2 cellular contexts compared by ENCODE assay signal in the genomic region with DNA sequence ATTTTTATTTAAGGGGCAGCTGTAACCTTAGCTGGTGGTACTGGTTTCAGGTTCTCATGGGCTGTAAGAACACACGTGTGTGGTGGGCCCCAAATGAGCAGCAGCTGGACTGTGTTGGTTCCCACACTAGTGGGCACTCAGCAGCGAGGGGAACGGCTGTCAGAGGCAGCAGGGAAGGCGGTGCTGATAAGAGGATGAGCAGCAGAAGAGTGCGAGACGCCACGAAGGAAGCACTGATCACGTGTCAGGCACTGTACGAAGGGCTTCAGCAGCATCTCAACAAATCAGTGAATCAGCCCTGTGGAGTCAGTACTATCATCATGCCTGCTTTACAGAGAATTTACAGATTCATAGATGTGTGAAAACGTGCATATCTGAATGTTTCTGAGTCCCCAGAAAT.
TF ChIP-seq lines count a peak whose summit lies in the region.

No MANE protein-coding gene starts in this region.

TF ChIP-seq in K562, 482 proteins besides CTCF, POLR2A, EP300 and RAD21 (continues in another document):
- TF ChIP-seq ZBTB8A (IDR thresholded peaks at IDR 0.05; ENCODE audit: partially characterized antibody) (no peak), KDM1A (IDR thresholded peaks at IDR 0.05) (0 out of 4 replicates have a peak, but pooled peaks of 1 of the 2 experiments have one; percentile 11), RAD51 (IDR thresholded peaks at IDR 0.05; ENCODE audit: borderline replicate concordance, low read depth) (peak; percentile 72), RCOR1 (IDR thresholded peaks at IDR 0.05; ENCODE audit: borderline replicate concordance in 1 of 2, low read depth in 2 of 2, low read length in 2 of 2) (peak in 1 of 2 experiments; percentile 52; a peak in 1 of 4 replicates), L3MBTL2 (IDR thresholded peaks at IDR 0.05) (peak; percentile 82), ZNF263 (CRISPR knock-in tag; IDR thresholded peaks at IDR 0.05; ENCODE audit: borderline replicate concordance) (no peak)
- TF ChIP-seq, protein P1, sequence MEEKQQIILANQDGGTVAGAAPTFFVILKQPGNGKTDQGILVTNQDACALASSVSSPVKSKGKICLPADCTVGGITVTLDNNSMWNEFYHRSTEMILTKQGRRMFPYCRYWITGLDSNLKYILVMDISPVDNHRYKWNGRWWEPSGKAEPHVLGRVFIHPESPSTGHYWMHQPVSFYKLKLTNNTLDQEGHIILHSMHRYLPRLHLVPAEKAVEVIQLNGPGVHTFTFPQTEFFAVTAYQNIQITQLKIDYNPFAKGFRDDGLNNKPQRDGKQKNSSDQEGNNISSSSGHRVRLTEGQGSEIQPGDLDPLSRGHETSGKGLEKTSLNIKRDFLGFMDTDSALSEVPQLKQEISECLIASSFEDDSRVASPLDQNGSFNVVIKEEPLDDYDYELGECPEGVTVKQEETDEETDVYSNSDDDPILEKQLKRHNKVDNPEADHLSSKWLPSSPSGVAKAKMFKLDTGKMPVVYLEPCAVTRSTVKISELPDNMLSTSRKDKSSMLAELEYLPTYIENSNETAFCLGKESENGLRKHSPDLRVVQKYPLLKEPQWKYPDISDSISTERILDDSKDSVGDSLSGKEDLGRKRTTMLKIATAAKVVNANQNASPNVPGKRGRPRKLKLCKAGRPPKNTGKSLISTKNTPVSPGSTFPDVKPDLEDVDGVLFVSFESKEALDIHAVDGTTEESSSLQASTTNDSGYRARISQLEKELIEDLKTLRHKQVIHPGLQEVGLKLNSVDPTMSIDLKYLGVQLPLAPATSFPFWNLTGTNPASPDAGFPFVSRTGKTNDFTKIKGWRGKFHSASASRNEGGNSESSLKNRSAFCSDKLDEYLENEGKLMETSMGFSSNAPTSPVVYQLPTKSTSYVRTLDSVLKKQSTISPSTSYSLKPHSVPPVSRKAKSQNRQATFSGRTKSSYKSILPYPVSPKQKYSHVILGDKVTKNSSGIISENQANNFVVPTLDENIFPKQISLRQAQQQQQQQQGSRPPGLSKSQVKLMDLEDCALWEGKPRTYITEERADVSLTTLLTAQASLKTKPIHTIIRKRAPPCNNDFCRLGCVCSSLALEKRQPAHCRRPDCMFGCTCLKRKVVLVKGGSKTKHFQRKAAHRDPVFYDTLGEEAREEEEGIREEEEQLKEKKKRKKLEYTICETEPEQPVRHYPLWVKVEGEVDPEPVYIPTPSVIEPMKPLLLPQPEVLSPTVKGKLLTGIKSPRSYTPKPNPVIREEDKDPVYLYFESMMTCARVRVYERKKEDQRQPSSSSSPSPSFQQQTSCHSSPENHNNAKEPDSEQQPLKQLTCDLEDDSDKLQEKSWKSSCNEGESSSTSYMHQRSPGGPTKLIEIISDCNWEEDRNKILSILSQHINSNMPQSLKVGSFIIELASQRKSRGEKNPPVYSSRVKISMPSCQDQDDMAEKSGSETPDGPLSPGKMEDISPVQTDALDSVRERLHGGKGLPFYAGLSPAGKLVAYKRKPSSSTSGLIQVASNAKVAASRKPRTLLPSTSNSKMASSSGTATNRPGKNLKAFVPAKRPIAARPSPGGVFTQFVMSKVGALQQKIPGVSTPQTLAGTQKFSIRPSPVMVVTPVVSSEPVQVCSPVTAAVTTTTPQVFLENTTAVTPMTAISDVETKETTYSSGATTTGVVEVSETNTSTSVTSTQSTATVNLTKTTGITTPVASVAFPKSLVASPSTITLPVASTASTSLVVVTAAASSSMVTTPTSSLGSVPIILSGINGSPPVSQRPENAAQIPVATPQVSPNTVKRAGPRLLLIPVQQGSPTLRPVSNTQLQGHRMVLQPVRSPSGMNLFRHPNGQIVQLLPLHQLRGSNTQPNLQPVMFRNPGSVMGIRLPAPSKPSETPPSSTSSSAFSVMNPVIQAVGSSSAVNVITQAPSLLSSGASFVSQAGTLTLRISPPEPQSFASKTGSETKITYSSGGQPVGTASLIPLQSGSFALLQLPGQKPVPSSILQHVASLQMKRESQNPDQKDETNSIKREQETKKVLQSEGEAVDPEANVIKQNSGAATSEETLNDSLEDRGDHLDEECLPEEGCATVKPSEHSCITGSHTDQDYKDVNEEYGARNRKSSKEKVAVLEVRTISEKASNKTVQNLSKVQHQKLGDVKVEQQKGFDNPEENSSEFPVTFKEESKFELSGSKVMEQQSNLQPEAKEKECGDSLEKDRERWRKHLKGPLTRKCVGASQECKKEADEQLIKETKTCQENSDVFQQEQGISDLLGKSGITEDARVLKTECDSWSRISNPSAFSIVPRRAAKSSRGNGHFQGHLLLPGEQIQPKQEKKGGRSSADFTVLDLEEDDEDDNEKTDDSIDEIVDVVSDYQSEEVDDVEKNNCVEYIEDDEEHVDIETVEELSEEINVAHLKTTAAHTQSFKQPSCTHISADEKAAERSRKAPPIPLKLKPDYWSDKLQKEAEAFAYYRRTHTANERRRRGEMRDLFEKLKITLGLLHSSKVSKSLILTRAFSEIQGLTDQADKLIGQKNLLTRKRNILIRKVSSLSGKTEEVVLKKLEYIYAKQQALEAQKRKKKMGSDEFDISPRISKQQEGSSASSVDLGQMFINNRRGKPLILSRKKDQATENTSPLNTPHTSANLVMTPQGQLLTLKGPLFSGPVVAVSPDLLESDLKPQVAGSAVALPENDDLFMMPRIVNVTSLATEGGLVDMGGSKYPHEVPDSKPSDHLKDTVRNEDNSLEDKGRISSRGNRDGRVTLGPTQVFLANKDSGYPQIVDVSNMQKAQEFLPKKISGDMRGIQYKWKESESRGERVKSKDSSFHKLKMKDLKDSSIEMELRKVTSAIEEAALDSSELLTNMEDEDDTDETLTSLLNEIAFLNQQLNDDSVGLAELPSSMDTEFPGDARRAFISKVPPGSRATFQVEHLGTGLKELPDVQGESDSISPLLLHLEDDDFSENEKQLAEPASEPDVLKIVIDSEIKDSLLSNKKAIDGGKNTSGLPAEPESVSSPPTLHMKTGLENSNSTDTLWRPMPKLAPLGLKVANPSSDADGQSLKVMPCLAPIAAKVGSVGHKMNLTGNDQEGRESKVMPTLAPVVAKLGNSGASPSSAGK (IDR thresholded peaks at IDR 0.05), result peak; percentile 62
- TF ChIP-seq, protein P2, sequence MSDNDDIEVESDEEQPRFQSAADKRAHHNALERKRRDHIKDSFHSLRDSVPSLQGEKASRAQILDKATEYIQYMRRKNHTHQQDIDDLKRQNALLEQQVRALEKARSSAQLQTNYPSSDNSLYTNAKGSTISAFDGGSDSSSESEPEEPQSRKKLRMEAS (CRISPR knock-in tag; IDR thresholded peaks at IDR 0.05), result no peak
- TF ChIP-seq, protein P3, sequence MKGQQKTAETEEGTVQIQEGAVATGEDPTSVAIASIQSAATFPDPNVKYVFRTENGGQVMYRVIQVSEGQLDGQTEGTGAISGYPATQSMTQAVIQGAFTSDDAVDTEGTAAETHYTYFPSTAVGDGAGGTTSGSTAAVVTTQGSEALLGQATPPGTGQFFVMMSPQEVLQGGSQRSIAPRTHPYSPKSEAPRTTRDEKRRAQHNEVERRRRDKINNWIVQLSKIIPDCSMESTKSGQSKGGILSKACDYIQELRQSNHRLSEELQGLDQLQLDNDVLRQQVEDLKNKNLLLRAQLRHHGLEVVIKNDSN (CRISPR knock-in tag; IDR thresholded peaks at IDR 0.05), result peak; percentile 64
- TF ChIP-seq, protein P4, sequence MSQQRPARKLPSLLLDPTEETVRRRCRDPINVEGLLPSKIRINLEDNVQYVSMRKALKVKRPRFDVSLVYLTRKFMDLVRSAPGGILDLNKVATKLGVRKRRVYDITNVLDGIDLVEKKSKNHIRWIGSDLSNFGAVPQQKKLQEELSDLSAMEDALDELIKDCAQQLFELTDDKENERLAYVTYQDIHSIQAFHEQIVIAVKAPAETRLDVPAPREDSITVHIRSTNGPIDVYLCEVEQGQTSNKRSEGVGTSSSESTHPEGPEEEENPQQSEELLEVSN (IDR thresholded peaks at IDR 0.05; ENCODE audit: borderline replicate concordance in 1 of 2, extremely low read depth in 1 of 2, insufficient read depth in 1 of 2, insufficient read length in 1 of 2, low read depth in 1 of 2, low read length in 1 of 2, poor library complexity in 1 of 2, severe bottlenecking in 1 of 2), result peak in 1 of 2 experiments; percentile 51

TF ChIP-seq in WTC11, 78 proteins besides CTCF, POLR2A, EP300 and RAD21:
- TF ChIP-seq ZNF232 (CRISPR knock-in tag; IDR thresholded peaks at IDR 0.05), result no peak
- TF ChIP-seq, protein P5, sequence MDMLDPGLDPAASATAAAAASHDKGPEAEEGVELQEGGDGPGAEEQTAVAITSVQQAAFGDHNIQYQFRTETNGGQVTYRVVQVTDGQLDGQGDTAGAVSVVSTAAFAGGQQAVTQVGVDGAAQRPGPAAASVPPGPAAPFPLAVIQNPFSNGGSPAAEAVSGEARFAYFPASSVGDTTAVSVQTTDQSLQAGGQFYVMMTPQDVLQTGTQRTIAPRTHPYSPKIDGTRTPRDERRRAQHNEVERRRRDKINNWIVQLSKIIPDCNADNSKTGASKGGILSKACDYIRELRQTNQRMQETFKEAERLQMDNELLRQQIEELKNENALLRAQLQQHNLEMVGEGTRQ (CRISPR knock-in tag; IDR thresholded peaks at IDR 0.05), result no peak
- TF ChIP-seq, protein P6, sequence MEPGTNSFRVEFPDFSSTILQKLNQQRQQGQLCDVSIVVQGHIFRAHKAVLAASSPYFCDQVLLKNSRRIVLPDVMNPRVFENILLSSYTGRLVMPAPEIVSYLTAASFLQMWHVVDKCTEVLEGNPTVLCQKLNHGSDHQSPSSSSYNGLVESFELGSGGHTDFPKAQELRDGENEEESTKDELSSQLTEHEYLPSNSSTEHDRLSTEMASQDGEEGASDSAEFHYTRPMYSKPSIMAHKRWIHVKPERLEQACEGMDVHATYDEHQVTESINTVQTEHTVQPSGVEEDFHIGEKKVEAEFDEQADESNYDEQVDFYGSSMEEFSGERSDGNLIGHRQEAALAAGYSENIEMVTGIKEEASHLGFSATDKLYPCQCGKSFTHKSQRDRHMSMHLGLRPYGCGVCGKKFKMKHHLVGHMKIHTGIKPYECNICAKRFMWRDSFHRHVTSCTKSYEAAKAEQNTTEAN (CRISPR knock-in tag; IDR thresholded peaks at IDR 0.05), result no peak
- TF ChIP-seq, protein P7, sequence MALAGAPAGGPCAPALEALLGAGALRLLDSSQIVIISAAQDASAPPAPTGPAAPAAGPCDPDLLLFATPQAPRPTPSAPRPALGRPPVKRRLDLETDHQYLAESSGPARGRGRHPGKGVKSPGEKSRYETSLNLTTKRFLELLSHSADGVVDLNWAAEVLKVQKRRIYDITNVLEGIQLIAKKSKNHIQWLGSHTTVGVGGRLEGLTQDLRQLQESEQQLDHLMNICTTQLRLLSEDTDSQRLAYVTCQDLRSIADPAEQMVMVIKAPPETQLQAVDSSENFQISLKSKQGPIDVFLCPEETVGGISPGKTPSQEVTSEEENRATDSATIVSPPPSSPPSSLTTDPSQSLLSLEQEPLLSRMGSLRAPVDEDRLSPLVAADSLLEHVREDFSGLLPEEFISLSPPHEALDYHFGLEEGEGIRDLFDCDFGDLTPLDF (CRISPR knock-in tag; IDR thresholded peaks at IDR 0.05), result no peak
- no peak for TF ChIP-seq ZNF416 (CRISPR knock-in tag; IDR thresholded peaks at IDR 0.05)
- no peak for TF ChIP-seq ZNF317 (CRISPR knock-in tag; IDR thresholded peaks at IDR 0.05; ENCODE audit: borderline replicate concordance, low read depth)
- TF ChIP-seq, protein P8, sequence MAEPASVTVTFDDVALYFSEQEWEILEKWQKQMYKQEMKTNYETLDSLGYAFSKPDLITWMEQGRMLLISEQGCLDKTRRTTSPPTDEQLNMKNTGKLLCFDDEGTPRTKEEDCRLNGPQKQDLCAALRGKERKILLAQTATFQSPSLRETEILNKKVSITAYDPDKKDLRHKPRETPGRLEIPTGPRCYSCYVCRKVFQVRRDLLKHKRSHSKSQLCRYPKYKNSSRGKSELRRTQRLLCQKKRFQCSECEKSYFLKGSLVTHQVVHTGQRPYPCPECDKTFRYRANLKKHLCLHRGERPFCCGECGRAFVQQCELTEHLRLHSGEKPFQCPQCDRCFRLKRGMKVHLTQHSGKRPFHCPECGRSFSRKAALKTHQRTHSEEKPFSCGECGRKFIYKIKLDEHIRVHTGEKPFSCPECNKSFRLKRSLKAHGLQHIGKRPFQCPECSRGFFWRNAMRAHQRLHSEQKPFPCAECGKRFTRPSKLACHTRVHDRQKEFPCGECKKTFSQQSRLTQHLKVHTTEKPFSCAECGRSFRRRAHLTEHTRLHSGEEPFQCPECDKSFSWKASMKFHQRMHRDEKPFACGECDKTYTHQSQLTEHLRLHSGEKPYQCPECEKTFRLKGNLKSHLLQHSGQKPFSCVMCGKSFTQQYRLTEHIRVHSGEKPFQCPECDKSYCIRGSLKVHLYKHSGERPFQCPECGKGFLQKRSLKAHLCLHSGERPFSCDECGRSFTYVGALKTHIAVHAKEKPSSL (CRISPR knock-in tag; conservative IDR thresholded peaks at IDR 0.05), result no peak
- TF ChIP-seq, protein P9, sequence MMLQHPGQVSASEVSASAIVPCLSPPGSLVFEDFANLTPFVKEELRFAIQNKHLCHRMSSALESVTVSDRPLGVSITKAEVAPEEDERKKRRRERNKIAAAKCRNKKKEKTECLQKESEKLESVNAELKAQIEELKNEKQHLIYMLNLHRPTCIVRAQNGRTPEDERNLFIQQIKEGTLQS (CRISPR knock-in tag; conservative IDR thresholded peaks at IDR 0.05), result no peak
- TF ChIP-seq SOX15 (CRISPR knock-in tag; IDR thresholded peaks at IDR 0.05), result no peak
